1 cellular context compared by ENCODE assay signal in the genomic region with DNA sequence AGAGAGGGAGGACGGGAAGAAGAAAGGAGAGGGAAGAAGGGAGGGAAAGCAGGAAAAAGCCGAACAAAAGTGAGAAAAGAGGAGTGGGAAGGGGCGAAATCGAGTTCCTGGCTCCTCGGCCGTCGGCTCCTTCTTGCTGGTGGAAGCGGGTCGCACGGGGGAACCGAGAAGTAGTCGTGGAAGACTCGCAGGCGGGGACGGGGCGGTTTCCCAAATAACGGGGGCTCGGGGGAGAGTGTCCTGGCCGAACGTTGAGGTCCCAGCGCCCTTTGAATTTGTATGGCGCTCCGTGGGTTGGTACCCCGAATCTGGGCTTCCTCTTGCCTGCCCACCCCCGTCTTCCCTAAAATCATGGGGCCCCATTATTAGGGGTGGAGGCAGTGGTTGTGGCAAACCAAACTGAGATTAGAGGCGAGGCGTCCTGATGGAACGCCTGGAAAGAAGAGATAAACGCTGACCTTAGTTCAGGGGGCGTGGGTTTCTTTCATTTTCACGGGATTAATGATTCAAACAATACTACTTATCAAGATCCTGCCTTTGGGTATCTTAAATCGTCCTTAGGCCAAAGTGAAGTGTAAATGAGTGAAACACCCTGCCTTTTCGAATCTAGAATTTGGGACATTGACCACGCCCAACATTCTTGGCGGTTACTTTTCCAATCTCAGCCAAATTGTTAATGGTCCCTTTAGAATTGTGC.
TF ChIP-seq lines count a peak whose summit lies in the region.

No MANE protein-coding gene starts in this region.

TF ChIP-seq in HEK293, 187 proteins besides CTCF, POLR2A, EP300 and RAD21 (continued from another document and continues in another):
- TF ChIP-seq ZBTB49 (tag by site-specific recombination; IDR thresholded peaks at IDR 0.05; ENCODE audit: low read depth) (no peak), HOXD13 (CRISPR knock-in tag; IDR thresholded peaks at IDR 0.05; ENCODE audit: borderline replicate concordance) (no peak), ZNF23 (tag by site-specific recombination; IDR thresholded peaks at IDR 0.05; ENCODE audit: borderline replicate concordance) (no peak), ZNF266 (tag by site-specific recombination; IDR thresholded peaks at IDR 0.05; ENCODE audit: low read depth) (no peak), ZNF114 (tag by site-specific recombination; IDR thresholded peaks at IDR 0.05) (no peak), FEZF1 (tag by site-specific recombination; IDR thresholded peaks at IDR 0.05) (no peak), ZNF548 (tag by site-specific recombination; IDR thresholded peaks at IDR 0.05) (no peak), ZNF654 (tag by site-specific recombination; IDR thresholded peaks at IDR 0.05; ENCODE audit: low read depth) (no peak), ZNF133 (tag by site-specific recombination; IDR thresholded peaks at IDR 0.05) (no peak), ZNF19 (tag by site-specific recombination; IDR thresholded peaks at IDR 0.05; ENCODE audit: low read depth) (no peak), ZNF394 (tag by site-specific recombination; IDR thresholded peaks at IDR 0.05; ENCODE audit: borderline replicate concordance) (no peak), GLIS2 (tag by site-specific recombination; IDR thresholded peaks at IDR 0.05) (peak; percentile 78), ZNF184 (tag by site-specific recombination; IDR thresholded peaks at IDR 0.05) (no peak), ZFHX2 (tag by site-specific recombination; conservative IDR thresholded peaks at IDR 0.05) (peak; percentile 67), ZBTB17 (tag by site-specific recombination; IDR thresholded peaks at IDR 0.05) (peak; percentile 78), KLF7 (tag by site-specific recombination; IDR thresholded peaks at IDR 0.05; ENCODE audit: borderline replicate concordance) (peak; percentile 87), OVOL3 (tag by site-specific recombination; IDR thresholded peaks at IDR 0.05) (no peak), ZNF335 (tag by site-specific recombination; conservative IDR thresholded peaks at IDR 0.05) (peak; percentile 97), ZNF792 (tag by site-specific recombination; IDR thresholded peaks at IDR 0.05) (no peak), PATZ1 (tag by site-specific recombination; IDR thresholded peaks at IDR 0.05) (peak; percentile 93), ZNF155 (tag by site-specific recombination; IDR thresholded peaks at IDR 0.05) (no peak), ZNF571 (tag by site-specific recombination; IDR thresholded peaks at IDR 0.05) (no peak), ZBTB21 (tag by site-specific recombination; IDR thresholded peaks at IDR 0.05) (no peak), ZNF37A (tag by site-specific recombination; IDR thresholded peaks at IDR 0.05) (no peak), ZNF629 (tag by site-specific recombination; IDR thresholded peaks at IDR 0.05) (no peak), REST (tag by site-specific recombination; IDR thresholded peaks at IDR 0.05) (no peak), ZSCAN23 (tag by site-specific recombination; IDR thresholded peaks at IDR 0.05) (peak; percentile 57; the same call in 1 of the 2 replicates), ZNF423 (tag by site-specific recombination; IDR thresholded peaks at IDR 0.05) (0 out of 2 replicates have a peak, but pooled peaks have one; percentile 26), MYNN (tag by site-specific recombination; IDR thresholded peaks at IDR 0.05; ENCODE audit: borderline replicate concordance) (no peak), ZBTB8A (tag by site-specific recombination; IDR thresholded peaks at IDR 0.05) (peak; percentile 70), SP7 (tag by site-specific recombination; IDR thresholded peaks at IDR 0.05) (0 out of 2 replicates have a peak, but pooled peaks have one; percentile 31), PRDM1 (tag by site-specific recombination; IDR thresholded peaks at IDR 0.05) (peak; percentile 97), WT1 (tag by site-specific recombination; IDR thresholded peaks at IDR 0.05) (peak; percentile 68; the same call in 1 of the 2 replicates), ZNF433 (tag by site-specific recombination; IDR thresholded peaks at IDR 0.05; ENCODE audit: low read depth) (no peak), ZNF530 (tag by site-specific recombination; IDR thresholded peaks at IDR 0.05; ENCODE audit: low read depth) (no peak), ZNF600 (tag by site-specific recombination; IDR thresholded peaks at IDR 0.05) (peak; percentile 29; the same call in 1 of the 2 replicates), BCL11A (tag by site-specific recombination; IDR thresholded peaks at IDR 0.05; ENCODE audit: low read depth) (no peak), ZNF558 (tag by site-specific recombination; IDR thresholded peaks at IDR 0.05) (no peak), ZBTB48 (tag by site-specific recombination; IDR thresholded peaks at IDR 0.05) (peak; percentile 80; the same call in 1 of the 2 replicates), ZNF341 (tag by site-specific recombination; IDR thresholded peaks at IDR 0.05; ENCODE audit: low read depth) (peak; percentile 64), ZFP37 (tag by site-specific recombination; IDR thresholded peaks at IDR 0.05) (no peak), GLI2 (tag by site-specific recombination; IDR thresholded peaks at IDR 0.05; ENCODE audit: borderline replicate concordance, low read depth) (no peak), ZNF24 (tag by site-specific recombination; IDR thresholded peaks at IDR 0.05) (no peak), ZNF473 (tag by site-specific recombination; IDR thresholded peaks at IDR 0.05) (no peak), KLF1 (tag by site-specific recombination; IDR thresholded peaks at IDR 0.05) (peak; percentile 58), ZNF529 (tag by site-specific recombination; IDR thresholded peaks at IDR 0.05; ENCODE audit: insufficient replicate concordance) (no peak), MEIS1 (CRISPR knock-in tag; IDR thresholded peaks at IDR 0.05; ENCODE audit: borderline replicate concordance) (no peak), ZNF157 (tag by site-specific recombination; IDR thresholded peaks at IDR 0.05) (no peak), ZNF677 (tag by site-specific recombination; IDR thresholded peaks at IDR 0.05) (no peak), ZIC2 (tag by site-specific recombination; IDR thresholded peaks at IDR 0.05) (no peak), ZNF239 (tag by site-specific recombination; IDR thresholded peaks at IDR 0.05) (no peak)
- TF ChIP-seq, protein P1, sequence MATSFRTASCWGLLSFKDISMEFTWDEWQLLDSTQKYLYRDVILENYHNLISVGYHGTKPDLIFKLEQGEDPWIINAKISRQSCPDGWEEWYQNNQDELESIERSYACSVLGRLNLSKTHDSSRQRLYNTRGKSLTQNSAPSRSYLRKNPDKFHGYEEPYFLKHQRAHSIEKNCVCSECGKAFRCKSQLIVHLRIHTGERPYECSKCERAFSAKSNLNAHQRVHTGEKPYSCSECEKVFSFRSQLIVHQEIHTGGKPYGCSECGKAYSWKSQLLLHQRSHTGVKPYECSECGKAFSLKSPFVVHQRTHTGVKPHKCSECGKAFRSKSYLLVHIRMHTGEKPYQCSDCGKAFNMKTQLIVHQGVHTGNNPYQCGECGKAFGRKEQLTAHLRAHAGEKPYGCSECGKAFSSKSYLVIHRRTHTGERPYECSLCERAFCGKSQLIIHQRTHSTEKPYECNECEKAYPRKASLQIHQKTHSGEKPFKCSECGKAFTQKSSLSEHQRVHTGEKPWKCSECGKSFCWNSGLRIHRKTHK (tag by site-specific recombination; IDR thresholded peaks at IDR 0.05) = no peak
- TF ChIP-seq, protein P2, sequence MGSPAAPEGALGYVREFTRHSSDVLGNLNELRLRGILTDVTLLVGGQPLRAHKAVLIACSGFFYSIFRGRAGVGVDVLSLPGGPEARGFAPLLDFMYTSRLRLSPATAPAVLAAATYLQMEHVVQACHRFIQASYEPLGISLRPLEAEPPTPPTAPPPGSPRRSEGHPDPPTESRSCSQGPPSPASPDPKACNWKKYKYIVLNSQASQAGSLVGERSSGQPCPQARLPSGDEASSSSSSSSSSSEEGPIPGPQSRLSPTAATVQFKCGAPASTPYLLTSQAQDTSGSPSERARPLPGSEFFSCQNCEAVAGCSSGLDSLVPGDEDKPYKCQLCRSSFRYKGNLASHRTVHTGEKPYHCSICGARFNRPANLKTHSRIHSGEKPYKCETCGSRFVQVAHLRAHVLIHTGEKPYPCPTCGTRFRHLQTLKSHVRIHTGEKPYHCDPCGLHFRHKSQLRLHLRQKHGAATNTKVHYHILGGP (tag by site-specific recombination; IDR thresholded peaks at IDR 0.05) = no peak
- TF ChIP-seq, protein P3, sequence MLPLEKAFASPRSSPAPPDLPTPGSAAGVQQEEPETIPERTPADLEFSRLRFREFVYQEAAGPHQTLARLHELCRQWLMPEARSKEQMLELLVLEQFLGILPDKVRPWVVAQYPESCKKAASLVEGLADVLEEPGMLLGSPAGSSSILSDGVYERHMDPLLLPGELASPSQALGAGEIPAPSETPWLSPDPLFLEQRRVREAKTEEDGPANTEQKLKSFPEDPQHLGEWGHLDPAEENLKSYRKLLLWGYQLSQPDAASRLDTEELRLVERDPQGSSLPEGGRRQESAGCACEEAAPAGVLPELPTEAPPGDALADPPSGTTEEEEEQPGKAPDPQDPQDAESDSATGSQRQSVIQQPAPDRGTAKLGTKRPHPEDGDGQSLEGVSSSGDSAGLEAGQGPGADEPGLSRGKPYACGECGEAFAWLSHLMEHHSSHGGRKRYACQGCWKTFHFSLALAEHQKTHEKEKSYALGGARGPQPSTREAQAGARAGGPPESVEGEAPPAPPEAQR (tag by site-specific recombination; IDR thresholded peaks at IDR 0.05) = no peak
- TF ChIP-seq, protein P4, sequence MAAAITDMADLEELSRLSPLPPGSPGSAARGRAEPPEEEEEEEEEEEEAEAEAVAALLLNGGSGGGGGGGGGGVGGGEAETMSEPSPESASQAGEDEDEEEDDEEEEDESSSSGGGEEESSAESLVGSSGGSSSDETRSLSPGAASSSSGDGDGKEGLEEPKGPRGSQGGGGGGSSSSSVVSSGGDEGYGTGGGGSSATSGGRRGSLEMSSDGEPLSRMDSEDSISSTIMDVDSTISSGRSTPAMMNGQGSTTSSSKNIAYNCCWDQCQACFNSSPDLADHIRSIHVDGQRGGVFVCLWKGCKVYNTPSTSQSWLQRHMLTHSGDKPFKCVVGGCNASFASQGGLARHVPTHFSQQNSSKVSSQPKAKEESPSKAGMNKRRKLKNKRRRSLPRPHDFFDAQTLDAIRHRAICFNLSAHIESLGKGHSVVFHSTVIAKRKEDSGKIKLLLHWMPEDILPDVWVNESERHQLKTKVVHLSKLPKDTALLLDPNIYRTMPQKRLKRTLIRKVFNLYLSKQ (tag by site-specific recombination; IDR thresholded peaks at IDR 0.05; ENCODE audit: borderline replicate concordance) = no peak
